ENCODE assay signal across 30 cellular contexts in genomic region chr3:119042162-119042561, GRCh38. TPM values are rescaled to one million over a fixed set of nuclear protein-coding genes. Genes with fewer than 3 reads are reported as not detected.
"Had no signal": no experiment of that assay in that cellular context is flagged by ENCODE, and none has a peak within 500 bp of the region (broad histone marks: within the 10 kb centered on the region; RNA-seq: fewer than 3 reads in every experiment).

No MANE protein-coding gene starts in this region.

- DNase-seq: activated B cell treated with CpG ODN at 0.5 μM for 24 hours; activated CD4-positive, alpha-beta T cell treated with anti-CD3 and anti-CD28 coated beads for 48 hours; activated CD4-positive, alpha-beta T cell treated with anti-CD3 and anti-CD28 coated beads, Interleukin-2, amount 50 U/mL, for 1 hour; activated CD4-positive, alpha-beta T cell treated with anti-CD3 and anti-CD28 coated beads, Interleukin-2, amount 50 U/mL, for 48 hours; activated CD8-positive, alpha-beta memory T cell treated with anti-CD3 and anti-CD28 coated beads for 24 hours; activated CD8-positive, alpha-beta T cell treated with anti-CD3 and anti-CD28 coated beads for 36 hours; activated effector memory CD4-positive, alpha-beta T cell treated with anti-CD3 and anti-CD28 coated beads, Interleukin-2, amount 50 U/mL, for 16 hours; activated naive CD4-positive, alpha-beta T cell treated with anti-CD3 and anti-CD28 coated beads for 36 hours; activated naive CD8-positive, alpha-beta T cell treated with anti-CD3 and anti-CD28 coated beads for 36 hours; activated naive CD8-positive, alpha-beta T cell treated with anti-CD3 and anti-CD28 coated beads, Interleukin-2, amount 50 U/mL, for 24 hours; activated T-cell treated with anti-CD3 and anti-CD28 coated beads, Interleukin-2, amount 50 U/mL, for 1 hour; activated T-cell treated with anti-CD3 and anti-CD28 coated beads, Interleukin-2, amount 50 U/mL, for 48 hours; brain microvascular endothelial cell; caudate nucleus; cortex of kidney; dermis blood vessel endothelial cell; effector CD4-positive, alpha-beta T cell; effector memory CD8-positive, alpha-beta T cell; erythroblast; foreskin keratinocyte; gastrocnemius medialis; glutamatergic neuron; heart left ventricle; T1000; WERI-Rb-1 had no signal

- H3K4me1 ChIP-seq: ascending aorta, esophagus muscularis mucosa, foreskin keratinocyte, gastrocnemius medialis, heart left ventricle had no signal

- H3K27me3 ChIP-seq: ascending aorta, brain microvascular endothelial cell, gastrocnemius medialis had no signal

- H3K27ac ChIP-seq: ascending aorta, brain microvascular endothelial cell, esophagus muscularis mucosa, foreskin keratinocyte, gastrocnemius medialis, heart left ventricle, WERI-Rb-1 had no signal

- ATAC-seq: activated CD4-positive, CD25-positive, alpha-beta regulatory T cell treated with anti-CD3 and anti-CD28 coated beads, Interleukin-2, amount 50 U/mL, for 24 hours; activated CD8-positive, alpha-beta T cell treated with anti-CD3 and anti-CD28 coated beads for 36 hours; activated naive CD8-positive, alpha-beta T cell treated with anti-CD3 and anti-CD28 coated beads, Interleukin-2, amount 50 U/mL, for 24 hours; effector memory CD8-positive, alpha-beta T cell; foreskin keratinocyte; gastrocnemius medialis; heart left ventricle had no signal

- H3K9me3 ChIP-seq: ascending aorta, gastrocnemius medialis had no signal

- H3K4me3 ChIP-seq: ascending aorta, esophagus muscularis mucosa, gastrocnemius medialis, heart left ventricle had no signal

- H3K36me3 ChIP-seq: ascending aorta, brain microvascular endothelial cell, esophagus muscularis mucosa, gastrocnemius medialis, heart left ventricle, WERI-Rb-1 had no signal

RNA-seq across cellular contexts. Expression of gene IGSF11, which starts 7.5 kb away (rescaled TPM):
- total RNA-seq: activated B cell treated with CpG ODN at 0.5 μM for 24 hours; activated T-helper 2 cell treated with anti-CD3 and anti-CD28 coated beads, Interferon-gamma antibody, Interleukin-2, Interleukin-4, amounts not matched to agents 10 μg/mL and 5 μg/mL and 100 μg/mL, durations not matched to agents 14 hours and 24 hours and 36 hours; ascending aorta; chondrocyte; dermis blood vessel endothelial cell; foreskin keratinocyte had no signal
- polyA plus RNA-seq: foreskin keratinocyte had no signal
